12 cellular contexts compared by ENCODE assay signal in genomic region chr1:153616885-153617428, GRCh38. TPM values are rescaled to one million over a fixed set of nuclear protein-coding genes. Genes with fewer than 3 reads are reported as not detected.
DNase-seq lines count a peak whose midpoint lies in the region; ATAC-seq and TF ChIP-seq lines count a peak whose summit lies in the region.
"Had no signal": no experiment of that assay in that cellular context is flagged by ENCODE, and none has a peak within 500 bp of the region (broad histone marks: within the 10 kb centered on the region; RNA-seq: fewer than 3 reads in every experiment).

No MANE protein-coding gene starts in this region.

- no peak overlapping the region for H3K4me3 Mint-ChIP-seq in stimulated activated effector memory CD8-positive, alpha-beta T cell treated with anti-CD3 and anti-CD28 coated beads, Interleukin-12 subunit alpha, Interleukin-12 subunit beta, amount 100 ng/mL, for 72 hours
- H3K4me3 Mint-ChIP-seq: brain had no signal

- H3K36me3 ChIP-seq in adipocyte (ENCODE audit: control insufficient read depth, insufficient read depth, low read length, severe bottlenecking) (peaks cover 27% of the 10 kb centered on the region), right atrium auricular region (peaks cover 23% of the 10 kb centered on the region)

- no peaks in the 10 kb centered on the region for H3K9me3 ChIP-seq in adipocyte (ENCODE audit: control insufficient read depth, low read length)
- no peaks in the 10 kb centered on the region for H3K9me3 ChIP-seq in right atrium auricular region

- H3K4me1 Mint-ChIP-seq in stimulated activated effector memory CD8-positive, alpha-beta T cell treated with anti-CD3 and anti-CD28 coated beads, Interleukin-12 subunit alpha, Interleukin-12 subunit beta, amount 100 ng/mL, for 72 hours = no peaks in the 10 kb centered on the region

- no peaks in the 10 kb centered on the region for H3K27me3 ChIP-seq in adipocyte (replicated peaks; ENCODE audit: control insufficient read depth, insufficient read depth, low read length)
- H3K27me3 ChIP-seq in right atrium auricular region = no peaks in the 10 kb centered on the region

- H3K27ac ChIP-seq in right atrium auricular region = peak overlapping the region; percentile 68 to 70
- H3K27ac ChIP-seq: VCaP had no signal

- peak overlapping the region; percentile 52 for H3K9ac ChIP-seq in adipocyte (ENCODE audit: low read length)

- H3K4me1 ChIP-seq in adipocyte (ENCODE audit: control insufficient read depth, insufficient read depth, low read length) = peaks cover 27% of the 10 kb centered on the region
- peaks cover 0 to 34% of the 10 kb centered on the region in 2 donors for H3K4me1 ChIP-seq in right atrium auricular region

- H3K4me3 ChIP-seq in adipocyte (ENCODE audit: low read length) = no peak overlapping the region
- no peak overlapping the region for H3K4me3 ChIP-seq in right atrium auricular region

- no peaks in the 10 kb centered on the region for H3K36me3 Mint-ChIP-seq in stimulated activated effector memory CD8-positive, alpha-beta T cell treated with anti-CD3 and anti-CD28 coated beads, Interleukin-12 subunit alpha, Interleukin-12 subunit beta, amount 100 ng/mL, for 72 hours

- ATAC-seq in HG03342 (IDR thresholded peaks at IDR 0.05; ENCODE audit: unreplicated experiment) = peak; percentile 11
- ATAC-seq in stimulated activated effector memory CD8-positive, alpha-beta T cell treated with anti-CD3 and anti-CD28 coated beads, Interleukin-12 subunit alpha, Interleukin-12 subunit beta, amount 100 ng/mL, for 72 hours = no peak

- no peak for DNase-seq in adipocyte (ENCODE audit: low read depth)
- no peak for DNase-seq in right atrium auricular region (ENCODE audit: low spot score)
- DNase-seq in stimulated activated effector memory CD8-positive, alpha-beta T cell treated with anti-CD3 and anti-CD28 coated beads, Interleukin-12 subunit alpha, Interleukin-12 subunit beta, amount 100 ng/mL, for 72 hours (ENCODE audit: low spot score in 2 of 2) = no peak
- no peak for DNase-seq in SKM-1 (lab: John Stamatoyannopoulos, UW; ENCODE audit: unreplicated experiment)
- no peak for DNase-seq in NCI-H82 (lab: John Stamatoyannopoulos, UW)
- DNase-seq in T1000 (lab: John Stamatoyannopoulos, UW) = no peak

- no peak for TF ChIP-seq CTCF in right atrium auricular region (IDR thresholded peaks at IDR 0.05)

- H3K9me3 Mint-ChIP-seq in stimulated activated effector memory CD8-positive, alpha-beta T cell treated with anti-CD3 and anti-CD28 coated beads, Interleukin-12 subunit alpha, Interleukin-12 subunit beta, amount 100 ng/mL, for 72 hours = no peaks in the 10 kb centered on the region

- peak overlapping the region; percentile 84 for H3K27ac Mint-ChIP-seq in stimulated activated effector memory CD8-positive, alpha-beta T cell treated with anti-CD3 and anti-CD28 coated beads, Interleukin-12 subunit alpha, Interleukin-12 subunit beta, amount 100 ng/mL, for 72 hours

RNA-seq across cellular contexts. Expression of gene S100A14, which starts 0.8 kb away (rescaled TPM):
- 1 to 10 TPM in 1 of 2 donors, under 1 TPM in 1; 0.55 to 2.4 TPM for total RNA-seq in right atrium auricular region
- total RNA-seq: RPMI7951 had no signal

RNA-seq across cellular contexts. Expression of gene S100A16, which starts 4.0 kb away (rescaled TPM):
- 10 to 100 TPM; 62.7 to 85.1 TPM for total RNA-seq in right atrium auricular region

RNA-seq across cellular contexts. Expression of gene S100A13, which starts 10.3 kb away (rescaled TPM):
- 100 to 1,000 TPM; 114 to 314 TPM for total RNA-seq in right atrium auricular region

RNA-seq across cellular contexts. Expression of gene S100A1, which starts 11.3 kb away (rescaled TPM):
- total RNA-seq in right atrium auricular region = 1,000 to 10,000 TPM in 1 of 2 donors, 100 to 1,000 TPM in 1; 965 to 2,413 TPM
- total RNA-seq: pulmonary artery endothelial cell, ureter had no signal

RNA-seq across cellular contexts. Expression of gene CHTOP, which starts 16.9 kb away (rescaled TPM):
- 10 to 100 TPM; 38.2 to 50.1 TPM for total RNA-seq in right atrium auricular region
